In genomic region chr17:3723556-3724372, GRCh38 we compare ENCODE assay signal across 8 cellular contexts. TPM values are rescaled to one million over a fixed set of nuclear protein-coding genes. Genes with fewer than 3 reads are reported as not detected.
DNase-seq lines count a peak whose midpoint lies in the region; ATAC-seq, FAIRE-seq and TF ChIP-seq lines count a peak whose summit lies in the region.

HASPIN (plus strand) TSS chr17:3723903; CDS start chr17:3723936, 33 bp downstream.

- TF ChIP-seq CTCF in D721Med (IDR thresholded peaks at IDR 0.05; ENCODE audit: insufficient read depth, missing control alignments) (no peak), OCI-LY3 (IDR thresholded peaks at IDR 0.05; ENCODE audit: low read depth, low read length) (no peak), epithelial cell of esophagus (IDR thresholded peaks at IDR 0.05; ENCODE audit: insufficient read depth, low read depth, low read length, missing control alignments) (no peak)

- peaks cover 8% of the 10 kb centered on the region; the same call in 1 of the 2 replicates for H4K20me1 ChIP-seq in OCI-LY3 (ENCODE audit: insufficient read depth, low read length)

- H3K4me3 ChIP-seq in HUES64 (ENCODE audit: low read length) (peak within 1 kb of the TSS; percentile 79), OCI-LY3 (ENCODE audit: low read length) (peak within 1 kb of the TSS; percentile 98), epithelial cell of esophagus (ENCODE audit: low read length) (peak within 1 kb of the TSS; percentile 95)

- ATAC-seq in GM21447 (IDR thresholded peaks at IDR 0.05; ENCODE audit: unreplicated experiment) = peak; percentile 68

- H3K4me2 ChIP-seq in OCI-LY3 (ENCODE audit: low read length) = peak within 1 kb of the TSS; percentile 95

- no peak for FAIRE-seq in D721Med (lab: Jason Lieb, UNC)

- no peaks in the 10 kb centered on the region for H3K9me3 ChIP-seq in HUES64 (ENCODE audit: insufficient read depth, low read depth, low read length)
- no peaks in the 10 kb centered on the region for H3K9me3 ChIP-seq in OCI-LY3 (ENCODE audit: insufficient read depth, low read length)

- H3K27me3 ChIP-seq in HUES64 (ENCODE audit: insufficient read depth, low read length) (no peaks in the 10 kb centered on the region), OCI-LY3 (ENCODE audit: low read depth, low read length) (no peaks in the 10 kb centered on the region)

- peak within 1 kb of the TSS; percentile 36; the same call in 1 of the 2 replicates for H2AFZ ChIP-seq in OCI-LY3 (ENCODE audit: low read depth, low read length)

- WGBS in HUES64 = under 1% methylated on average over 98 of the region's 98 CpGs

- peak within 1 kb of the TSS; percentile 64 for H3K27ac ChIP-seq in HUES64 (ENCODE audit: low read depth, low read length)
- H3K27ac ChIP-seq in OCI-LY3 (ENCODE audit: low read length) = peak within 1 kb of the TSS; percentile 66

- peaks cover 53% of the 10 kb centered on the region for H3K79me2 ChIP-seq in OCI-LY3 (ENCODE audit: low read length)

- H3K36me3 ChIP-seq in HUES64 (ENCODE audit: insufficient read depth, low read length) (peaks cover 39% of the 10 kb centered on the region), OCI-LY3 (replicated peaks; ENCODE audit: low read depth, low read length) (peaks cover 35% of the 10 kb centered on the region)

- peak within 1 kb of the TSS; percentile 87 for H3K9ac ChIP-seq in HUES64 (ENCODE audit: low read depth, low read length)
- H3K9ac ChIP-seq in OCI-LY3 (ENCODE audit: low read length) = peak within 1 kb of the TSS; percentile 94

- DNase-seq in D721Med (ENCODE audit: insufficient read length, low spot score) (peak; percentile 96), activated T-cell treated with anti-CD3 and anti-CD28 coated beads for 24 hours (ENCODE audit: low read depth) (peak; percentile 87), epithelial cell of esophagus (ENCODE audit: low read depth) (peak; percentile 90), mucosa of gallbladder (ENCODE audit: low spot score) (peak; percentile 93)
- peak; percentile 77 to 81 for DNase-seq in stimulated activated CD8-positive, alpha-beta memory T cell treated with anti-CD3 and anti-CD28 coated beads, Interleukin-4, amount 100 ng/mL, for 4 hours (ENCODE audit: low read depth in 2 of 2, low spot score in 1 of 2)

- 0 out of 2 replicates have a peak, but pooled peaks cover 5% of the 10 kb centered on the region for H3K4me1 ChIP-seq in HUES64 (ENCODE audit: insufficient read depth, low read length)
- H3K4me1 ChIP-seq in OCI-LY3 (ENCODE audit: low read length) = peaks cover 30% of the 10 kb centered on the region

RNA-seq across cellular contexts. Expression of gene HASPIN, which starts in this region (rescaled TPM):
- 11.5 TPM for polyA plus RNA-seq in HUES64 (2013, experiment 1 of 2)
- 13.5 TPM for polyA plus RNA-seq in HUES64 (2013, experiment 2 of 2)
- 0.32 TPM for total RNA-seq in mucosa of gallbladder

Comparison
In these comparisons a context has a peak if more than half of its experiments do, and no peak if none do; other contexts are left out.
1. Peak in every context shown above with its lines: DNase-seq, ATAC-seq, H3K4me3 ChIP-seq and H3K27ac ChIP-seq.
2. Peak in DNase-seq in mucosa of gallbladder; RNA of the gene not detected or under 1 TPM.